Comparison of ENCODE assay signal across 1 cellular context in genomic region chr11:10932976-10933375, GRCh38.
TF ChIP-seq lines count a peak whose summit lies in the region.

No MANE protein-coding gene starts in this region.

TF ChIP-seq in IMR-90, 13 proteins besides CTCF, POLR2A, EP300 and RAD21:
- TF ChIP-seq RCOR1 (IDR thresholded peaks at IDR 0.05; ENCODE audit: insufficient replicate concordance, low read length), result no peak
- no peak for TF ChIP-seq MAFK (IDR thresholded peaks at IDR 0.05; ENCODE audit: low read depth, low read length)
- TF ChIP-seq, protein P1, sequence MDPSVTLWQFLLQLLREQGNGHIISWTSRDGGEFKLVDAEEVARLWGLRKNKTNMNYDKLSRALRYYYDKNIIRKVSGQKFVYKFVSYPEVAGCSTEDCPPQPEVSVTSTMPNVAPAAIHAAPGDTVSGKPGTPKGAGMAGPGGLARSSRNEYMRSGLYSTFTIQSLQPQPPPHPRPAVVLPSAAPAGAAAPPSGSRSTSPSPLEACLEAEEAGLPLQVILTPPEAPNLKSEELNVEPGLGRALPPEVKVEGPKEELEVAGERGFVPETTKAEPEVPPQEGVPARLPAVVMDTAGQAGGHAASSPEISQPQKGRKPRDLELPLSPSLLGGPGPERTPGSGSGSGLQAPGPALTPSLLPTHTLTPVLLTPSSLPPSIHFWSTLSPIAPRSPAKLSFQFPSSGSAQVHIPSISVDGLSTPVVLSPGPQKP (IDR thresholded peaks at IDR 0.05; ENCODE audit: borderline replicate concordance, low read depth, low read length), result no peak
- TF ChIP-seq BHLHE40 (IDR thresholded peaks at IDR 0.05; ENCODE audit: low read depth, low read length), result no peak
- TF ChIP-seq RFX5 (IDR thresholded peaks at IDR 0.05; ENCODE audit: low read depth, low read length), result no peak
- no peak for TF ChIP-seq CEBPB (IDR thresholded peaks at IDR 0.05; ENCODE audit: low read depth, low read length)
- no peak for TF ChIP-seq FOS (IDR thresholded peaks at IDR 0.05; ENCODE audit: low read depth, low read length)
- no peak for TF ChIP-seq NFE2L2 (IDR thresholded peaks at IDR 0.05; ENCODE audit: low read depth, low read length)
- TF ChIP-seq CHD1 (IDR thresholded peaks at IDR 0.05; ENCODE audit: low read depth, low read length), result no peak
- no peak for TF ChIP-seq SMC3 (IDR thresholded peaks at IDR 0.05; ENCODE audit: low read depth, low read length)
- TF ChIP-seq MXI1 (IDR thresholded peaks at IDR 0.05; ENCODE audit: borderline replicate concordance, low read depth, low read length), result no peak
- no peak for TF ChIP-seq MAZ (IDR thresholded peaks at IDR 0.05; ENCODE audit: borderline replicate concordance, low read depth, low read length)
- TF ChIP-seq, protein P2, sequence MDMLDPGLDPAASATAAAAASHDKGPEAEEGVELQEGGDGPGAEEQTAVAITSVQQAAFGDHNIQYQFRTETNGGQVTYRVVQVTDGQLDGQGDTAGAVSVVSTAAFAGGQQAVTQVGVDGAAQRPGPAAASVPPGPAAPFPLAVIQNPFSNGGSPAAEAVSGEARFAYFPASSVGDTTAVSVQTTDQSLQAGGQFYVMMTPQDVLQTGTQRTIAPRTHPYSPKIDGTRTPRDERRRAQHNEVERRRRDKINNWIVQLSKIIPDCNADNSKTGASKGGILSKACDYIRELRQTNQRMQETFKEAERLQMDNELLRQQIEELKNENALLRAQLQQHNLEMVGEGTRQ (IDR thresholded peaks at IDR 0.05; ENCODE audit: low read depth, low read length), result no peak
